ENCODE assay signal across 8 cellular contexts in the genomic region with DNA sequence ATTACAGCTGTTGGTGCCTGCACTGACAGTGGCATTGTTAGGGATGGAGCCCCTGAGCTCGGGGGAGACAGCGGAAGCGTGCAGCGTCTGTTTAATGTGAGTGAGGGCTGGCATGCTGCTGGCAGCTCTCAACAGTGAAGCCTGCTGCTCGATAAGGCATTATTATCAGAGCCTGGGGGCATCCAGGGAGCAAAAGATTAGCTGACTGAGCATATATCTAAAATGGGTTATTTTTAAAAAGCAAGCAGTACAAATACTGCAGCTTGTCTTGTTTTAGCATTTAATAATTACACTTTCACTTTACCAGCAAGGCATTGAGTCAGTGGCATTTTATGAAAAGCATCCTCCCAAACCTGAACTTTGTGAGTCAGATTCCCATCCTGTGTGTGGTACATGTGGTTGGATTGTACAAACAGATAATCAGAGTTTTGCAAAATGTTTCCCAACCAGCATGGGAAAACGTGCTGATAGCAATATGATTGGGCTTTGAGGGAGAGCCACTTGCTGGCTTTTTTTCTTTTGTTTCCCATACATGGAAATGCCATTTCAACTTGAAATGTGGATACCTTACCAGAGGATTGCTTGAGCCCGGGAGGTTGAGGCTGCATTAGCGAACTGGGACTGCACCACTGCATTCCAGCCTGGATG.
DNase-seq lines count a peak whose midpoint lies in the region; ATAC-seq, FAIRE-seq and TF ChIP-seq lines count a peak whose summit lies in the region.

No MANE protein-coding gene starts in this region.

- TF ChIP-seq POLR2A in Peyer's patch (IDR thresholded peaks at IDR 0.05) = no peak
- TF ChIP-seq POLR2A in right lobe of liver (IDR thresholded peaks at IDR 0.05) = no peak
- no peak for TF ChIP-seq POLR2A in thyroid gland (IDR thresholded peaks at IDR 0.05)

- H3K4me3 Mint-ChIP-seq in activated T-cell treated with anti-CD3 and anti-CD28 coated beads, Interleukin-2, amount 50 U/mL, for 24 hours = peak overlapping the region; percentile 77

- ATAC-seq in right lobe of liver = peak in 2 of 4 donors; percentile 15 to 54
- ATAC-seq in GM18909 (IDR thresholded peaks at IDR 0.05; ENCODE audit: poor library complexity, unreplicated experiment) = no peak
- ATAC-seq in GM19035 (IDR thresholded peaks at IDR 0.05; ENCODE audit: unreplicated experiment) = no peak

- H3K27me3 Mint-ChIP-seq in activated T-cell treated with anti-CD3 and anti-CD28 coated beads, Interleukin-2, amount 50 U/mL, for 24 hours = no peaks in the 10 kb centered on the region

- H3K9me3 ChIP-seq in Peyer's patch (no peaks in the 10 kb centered on the region), right lobe of liver (no peaks in the 10 kb centered on the region), thyroid gland (no peaks in the 10 kb centered on the region)

- H3K36me3 Mint-ChIP-seq in activated T-cell treated with anti-CD3 and anti-CD28 coated beads, Interleukin-2, amount 50 U/mL, for 24 hours (ENCODE audit: low read depth) = peaks cover 65% of the 10 kb centered on the region

- H3K36me3 ChIP-seq in Peyer's patch (no peaks in the 10 kb centered on the region), bronchial epithelial cell (ENCODE audit: control insufficient read depth, insufficient read depth, low read length) (no peaks in the 10 kb centered on the region), right lobe of liver (no peaks in the 10 kb centered on the region), thyroid gland (no peaks in the 10 kb centered on the region)

- H3K4me1 Mint-ChIP-seq in activated T-cell treated with anti-CD3 and anti-CD28 coated beads, Interleukin-2, amount 50 U/mL, for 24 hours (ENCODE audit: low read depth) = peaks cover 94% of the 10 kb centered on the region

- H3K4me3 ChIP-seq in Peyer's patch (peak overlapping the region; percentile 8 to 43 (median 24)), bronchial epithelial cell (ENCODE audit: low read depth, low read length) (no peak overlapping the region), right lobe of liver (peak overlapping the region in 1 of 3 donors; percentile 1), thyroid gland (replicated peaks in 1 of 3) (no peak overlapping the region)

- H3K27me3 ChIP-seq in Peyer's patch = no peaks in the 10 kb centered on the region
- H3K27me3 ChIP-seq in bronchial epithelial cell (ENCODE audit: control insufficient read depth, insufficient read depth, low read length) = no peaks in the 10 kb centered on the region
- H3K27me3 ChIP-seq in right lobe of liver = no peaks in the 10 kb centered on the region
- no peaks in the 10 kb centered on the region for H3K27me3 ChIP-seq in thyroid gland

- peak overlapping the region; percentile 97 for H3K27ac Mint-ChIP-seq in activated T-cell treated with anti-CD3 and anti-CD28 coated beads, Interleukin-2, amount 50 U/mL, for 24 hours

- WGBS in right lobe of liver (ENCODE audit: insufficient coverage, low coverage, low lambda C conversion rate, missing lambda C conversion rate) = 27% methylated on average over 8 of the region's 8 CpGs
- 55 to 77% methylated on average over 8 of the region's 8 CpGs for WGBS in thyroid gland, 2 donors

- DNase-seq in activated T-cell treated with anti-CD3 and anti-CD28 coated beads, Interleukin-2, amount 50 U/mL, for 24 hours = peak; percentile 53
- DNase-seq in activated T-cell treated with anti-CD3 and anti-CD28 coated beads for 4 hours (no peak), Peyer's patch (peak in 2 of 3 donors; percentile 58 to 69), bronchial epithelial cell (ENCODE audit: low read depth) (peak; percentile 98), right lobe of liver (peak in 1 of 3 donors; percentile 45), thyroid gland (no peak)

- peak overlapping the region; percentile 64 to 91 (median 73) for H3K27ac ChIP-seq in Peyer's patch
- H3K27ac ChIP-seq in right lobe of liver = peak overlapping the region in 2 of 3 donors; percentile 24 to 65
- peak overlapping the region in 2 of 3 donors; percentile 52 to 68 for H3K27ac ChIP-seq in thyroid gland

- no peak for TF ChIP-seq CTCF in Peyer's patch (IDR thresholded peaks at IDR 0.05)
- no peak for TF ChIP-seq CTCF in bronchial epithelial cell (IDR thresholded peaks at IDR 0.05; ENCODE audit: insufficient read depth, low read length, severe bottlenecking)
- no peak for TF ChIP-seq CTCF in right lobe of liver (IDR thresholded peaks at IDR 0.05)
- no peak for TF ChIP-seq CTCF in thyroid gland (IDR thresholded peaks at IDR 0.05)

- FAIRE-seq in bronchial epithelial cell (lab: Jason Lieb, UNC) = no peak

- H3K4me1 ChIP-seq in Peyer's patch (peaks cover 0 to 51% (median 21%) of the 10 kb centered on the region in 4 donors), right lobe of liver (peaks cover under 1 to 17% (median 3%) of the 10 kb centered on the region in 4 donors), thyroid gland (peaks cover 11 to 57% of the 10 kb centered on the region in 2 donors)

- peaks cover 3% of the 10 kb centered on the region for H3K9me3 Mint-ChIP-seq in activated T-cell treated with anti-CD3 and anti-CD28 coated beads, Interleukin-2, amount 50 U/mL, for 24 hours

- intact Hi-C loops in right lobe of liver (cut with DNase I) (loop anchor here in 1 of 2 donors (10.0 kb wide), 1 partner anchor 83 kb away; no protein-coding TSS in a partner anchor), thyroid gland (cut with DNase I) (no loop called here)

Comparison
In these comparisons a context has a peak if more than half of its experiments do, and no peak if none do; other contexts are left out.
1. DNase-seq: peak in activated T-cell treated with anti-CD3 and anti-CD28 coated beads, Interleukin-2, amount 50 U/mL, for 24 hours (single experiment), Peyer's patch (2 of 3) and bronchial epithelial cell (single experiment); none in activated T-cell treated with anti-CD3 and anti-CD28 coated beads for 4 hours (single experiment) and thyroid gland (0 of 2).
2. H3K4me3 ChIP-seq: peak in Peyer's patch (4 of 4); none in bronchial epithelial cell (single experiment) and thyroid gland (0 of 3).
3. Peak in every context shown above with its lines, with median percentiles within 50 percentile points of each other: H3K27ac ChIP-seq.